In the genomic region with DNA sequence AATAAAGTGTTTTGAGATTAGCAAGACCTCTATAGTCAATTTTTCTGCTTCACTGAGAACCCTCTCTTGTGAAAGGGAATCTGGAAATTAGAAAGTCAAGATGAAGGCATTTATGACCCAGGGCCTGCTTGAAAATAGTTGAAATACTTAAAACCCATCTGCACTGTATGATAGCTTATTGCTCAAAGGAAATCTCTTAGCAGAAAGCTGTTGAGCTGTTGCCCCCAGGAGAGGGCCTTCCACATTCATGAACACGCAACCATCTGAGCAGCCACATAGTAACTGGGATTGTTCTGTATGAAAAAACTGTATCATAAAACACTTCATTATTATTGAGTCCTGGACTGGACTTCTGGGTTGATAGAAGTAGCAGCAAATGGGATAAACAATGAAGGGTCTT, we compare ENCODE assay signal across 1 cellular context.
TF ChIP-seq lines count a peak whose summit lies in the region.

No MANE protein-coding gene starts in this region.

TF ChIP-seq in IMR-90, 13 proteins besides CTCF, POLR2A, EP300 and RAD21 (continued from another document):
- TF ChIP-seq, protein P1, sequence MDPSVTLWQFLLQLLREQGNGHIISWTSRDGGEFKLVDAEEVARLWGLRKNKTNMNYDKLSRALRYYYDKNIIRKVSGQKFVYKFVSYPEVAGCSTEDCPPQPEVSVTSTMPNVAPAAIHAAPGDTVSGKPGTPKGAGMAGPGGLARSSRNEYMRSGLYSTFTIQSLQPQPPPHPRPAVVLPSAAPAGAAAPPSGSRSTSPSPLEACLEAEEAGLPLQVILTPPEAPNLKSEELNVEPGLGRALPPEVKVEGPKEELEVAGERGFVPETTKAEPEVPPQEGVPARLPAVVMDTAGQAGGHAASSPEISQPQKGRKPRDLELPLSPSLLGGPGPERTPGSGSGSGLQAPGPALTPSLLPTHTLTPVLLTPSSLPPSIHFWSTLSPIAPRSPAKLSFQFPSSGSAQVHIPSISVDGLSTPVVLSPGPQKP (IDR thresholded peaks at IDR 0.05; ENCODE audit: borderline replicate concordance, low read depth, low read length), result no peak
- no peak for TF ChIP-seq NFE2L2 (IDR thresholded peaks at IDR 0.05; ENCODE audit: low read depth, low read length)
- no peak for TF ChIP-seq SMC3 (IDR thresholded peaks at IDR 0.05; ENCODE audit: low read depth, low read length)
- TF ChIP-seq MAZ (IDR thresholded peaks at IDR 0.05; ENCODE audit: borderline replicate concordance, low read depth, low read length), result no peak
- no peak for TF ChIP-seq RCOR1 (IDR thresholded peaks at IDR 0.05; ENCODE audit: insufficient replicate concordance, low read length)
- no peak for TF ChIP-seq CHD1 (IDR thresholded peaks at IDR 0.05; ENCODE audit: low read depth, low read length)
- TF ChIP-seq FOS (IDR thresholded peaks at IDR 0.05; ENCODE audit: low read depth, low read length), result no peak
- no peak for TF ChIP-seq BHLHE40 (IDR thresholded peaks at IDR 0.05; ENCODE audit: low read depth, low read length)
- TF ChIP-seq MAFK (IDR thresholded peaks at IDR 0.05; ENCODE audit: low read depth, low read length), result no peak
- TF ChIP-seq, protein P2, sequence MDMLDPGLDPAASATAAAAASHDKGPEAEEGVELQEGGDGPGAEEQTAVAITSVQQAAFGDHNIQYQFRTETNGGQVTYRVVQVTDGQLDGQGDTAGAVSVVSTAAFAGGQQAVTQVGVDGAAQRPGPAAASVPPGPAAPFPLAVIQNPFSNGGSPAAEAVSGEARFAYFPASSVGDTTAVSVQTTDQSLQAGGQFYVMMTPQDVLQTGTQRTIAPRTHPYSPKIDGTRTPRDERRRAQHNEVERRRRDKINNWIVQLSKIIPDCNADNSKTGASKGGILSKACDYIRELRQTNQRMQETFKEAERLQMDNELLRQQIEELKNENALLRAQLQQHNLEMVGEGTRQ (IDR thresholded peaks at IDR 0.05; ENCODE audit: low read depth, low read length), result no peak
- TF ChIP-seq RFX5 (IDR thresholded peaks at IDR 0.05; ENCODE audit: low read depth, low read length), result no peak
- TF ChIP-seq CEBPB (IDR thresholded peaks at IDR 0.05; ENCODE audit: low read depth, low read length), result no peak
TF ChIP-seq in IMR-90: peak in this region for 0.
